ENCODE assay signal across 3 cellular contexts in the genomic region with DNA sequence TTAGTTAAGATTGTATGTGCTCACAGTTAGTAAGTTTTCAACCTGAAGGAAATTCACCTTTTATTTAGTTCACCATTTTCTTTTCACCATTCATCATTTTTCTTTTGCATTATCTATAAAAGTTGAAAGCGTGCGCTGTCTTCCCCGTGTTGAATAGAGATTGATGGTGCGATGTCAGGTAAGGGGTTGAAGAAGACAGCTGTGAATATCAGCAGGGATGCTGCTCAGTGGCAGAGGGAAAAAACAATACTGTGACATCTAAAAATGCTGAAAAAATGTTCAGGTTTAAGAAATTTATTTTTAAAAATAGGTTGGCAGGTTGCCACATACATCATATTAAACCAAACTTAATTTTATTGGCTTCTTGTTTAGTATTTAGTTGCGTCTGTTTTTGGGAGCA.
"Had no signal": no experiment of that assay in that cellular context is flagged by ENCODE, and none has a peak within 500 bp of the region (broad histone marks: within the 10 kb centered on the region; RNA-seq: fewer than 3 reads in every experiment).

No MANE protein-coding gene starts in this region.

- DNase-seq: GDM1, GF-D8 had no signal

- H3K4me3 ChIP-seq: GM12878 had no signal
